In genomic region chr6:134097114-134097707, GRCh38 we compare ENCODE assay signal across 9 cellular contexts. TPM values are rescaled to one million over a fixed set of nuclear protein-coding genes. Genes with fewer than 3 reads are reported as not detected.
DNase-seq lines count a peak whose midpoint lies in the region; ATAC-seq and TF ChIP-seq lines count a peak whose summit lies in the region.
"Had no signal": no experiment of that assay in that cellular context is flagged by ENCODE, and none has a peak within 500 bp of the region (broad histone marks: within the 10 kb centered on the region; RNA-seq: fewer than 3 reads in every experiment).

No MANE protein-coding gene starts in this region.

- peak; percentile 70 for TF ChIP-seq CTCF in endothelial cell (IDR thresholded peaks at IDR 0.05; ENCODE audit: unreplicated experiment)

- peak; percentile 73 for ATAC-seq in HG02885 (IDR thresholded peaks at IDR 0.05; ENCODE audit: poor library complexity, unreplicated experiment)
- ATAC-seq in stimulated activated naive CD8-positive, alpha-beta T cell treated with anti-CD3 and anti-CD28 coated beads, Interleukin-15, amount 100 ng/mL, for 72 hours = no peak
- ATAC-seq in HG03108 (IDR thresholded peaks at IDR 0.05; ENCODE audit: unreplicated experiment) = no peak

- no peaks in the 10 kb centered on the region for H3K27me3 Mint-ChIP-seq in endothelial cell (ENCODE audit: unreplicated experiment)
- peaks cover 18% of the 10 kb centered on the region for H3K27me3 Mint-ChIP-seq in stimulated activated naive CD8-positive, alpha-beta T cell treated with anti-CD3 and anti-CD28 coated beads, Interleukin-15, amount 100 ng/mL, for 72 hours

- H3K4me3 Mint-ChIP-seq in endothelial cell (ENCODE audit: unreplicated experiment) = no peak overlapping the region
- H3K4me3 Mint-ChIP-seq in stimulated activated naive CD8-positive, alpha-beta T cell treated with anti-CD3 and anti-CD28 coated beads, Interleukin-15, amount 100 ng/mL, for 72 hours = no peak overlapping the region
- H3K4me3 Mint-ChIP-seq: activated naive CD8-positive, alpha-beta T cell treated with anti-CD3 and anti-CD28 coated beads, Interleukin-2, amount 10 ng/mL, durations not matched to agents 7 days and 5 days had no signal

- H3K27ac Mint-ChIP-seq in endothelial cell (ENCODE audit: unreplicated experiment) = no peak overlapping the region
- no peak overlapping the region for H3K27ac Mint-ChIP-seq in stimulated activated naive CD8-positive, alpha-beta T cell treated with anti-CD3 and anti-CD28 coated beads, Interleukin-15, amount 100 ng/mL, for 72 hours
- H3K27ac Mint-ChIP-seq: activated naive CD8-positive, alpha-beta T cell treated with anti-CD3 and anti-CD28 coated beads, Interleukin-2, amount 10 ng/mL, durations not matched to agents 7 days and 5 days had no signal

- no peaks in the 10 kb centered on the region for H3K9me3 Mint-ChIP-seq in endothelial cell (ENCODE audit: unreplicated experiment)
- H3K9me3 Mint-ChIP-seq in stimulated activated naive CD8-positive, alpha-beta T cell treated with anti-CD3 and anti-CD28 coated beads, Interleukin-15, amount 100 ng/mL, for 72 hours = no peaks in the 10 kb centered on the region
- H3K9me3 Mint-ChIP-seq: activated naive CD8-positive, alpha-beta T cell treated with anti-CD3 and anti-CD28 coated beads, Interleukin-2, amount 10 ng/mL, durations not matched to agents 7 days and 5 days had no signal

- H3K36me3 Mint-ChIP-seq in endothelial cell (ENCODE audit: low read depth, unreplicated experiment) = no peaks in the 10 kb centered on the region
- H3K36me3 Mint-ChIP-seq: activated naive CD8-positive, alpha-beta T cell treated with anti-CD3 and anti-CD28 coated beads, Interleukin-2, amount 10 ng/mL, durations not matched to agents 7 days and 5 days had no signal

- H3K4me1 Mint-ChIP-seq in endothelial cell (ENCODE audit: unreplicated experiment) = no peaks in the 10 kb centered on the region
- peaks cover 6% of the 10 kb centered on the region for H3K4me1 Mint-ChIP-seq in stimulated activated naive CD8-positive, alpha-beta T cell treated with anti-CD3 and anti-CD28 coated beads, Interleukin-15, amount 100 ng/mL, for 72 hours

- DNase-seq in DMS53 treated with DMSO at 0.1 percent for 48 hours (lab: John Stamatoyannopoulos, UW; ENCODE audit: unreplicated experiment) (peak; percentile 35), NCI-H748 treated with DMSO at 0.1 percent for 48 hours (lab: John Stamatoyannopoulos, UW) (peak; percentile 40), endothelial cell (ENCODE audit: low spot score) (peak; percentile 71), myocyte (ENCODE audit: low read depth) (peak; percentile 82)
- peak; percentile 29 to 42 for DNase-seq in activated CD8-positive, alpha-beta memory T cell treated with anti-CD3 and anti-CD28 coated beads for 1 hour (ENCODE audit: extremely low read depth in 1 of 2, low read depth in 1 of 2)
- peak; percentile 52 to 54 for DNase-seq in stimulated activated naive CD8-positive, alpha-beta T cell treated with anti-CD3 and anti-CD28 coated beads, Interleukin-15, amount 100 ng/mL, for 72 hours
- DNase-seq: activated naive CD8-positive, alpha-beta T cell treated with anti-CD3 and anti-CD28 coated beads, Interleukin-2, amount 10 ng/mL, durations not matched to agents 7 days and 5 days had no signal

RNA-seq across cellular contexts. Expression of gene SLC2A12, which starts 44.8 kb away (rescaled TPM):
- total RNA-seq in endothelial cell (ENCODE audit: unreplicated experiment) (1.5 TPM), myocyte (3.9 and 4.3 TPM in 2 replicates)
- polyA plus RNA-seq in myocyte (2012) = 0.83 TPM
